14 cellular contexts compared by ENCODE assay signal in genomic region chr14:51020024-51020710, GRCh38.
A peak's percentile ranks its signal among the peaks of the same experiment; 100 is the strongest.
DNase-seq lines count a peak whose midpoint lies in the region; ATAC-seq and TF ChIP-seq lines count a peak whose summit lies in the region.
"Had no signal": no experiment of that assay in that cellular context is flagged by ENCODE, and none has a peak within 500 bp of the region (broad histone marks: within the 10 kb centered on the region; RNA-seq: fewer than 3 reads in every experiment).

No MANE protein-coding gene starts in this region.

- intact Hi-C loops in lower lobe of right lung (cut with DNase I) = no loop called here
- intact Hi-C loops in vagina (cut with DNase I) = no loop called here
- intact Hi-C loops in lower leg skin (cut with DNase I; ENCODE audit: low total_unique reads) = no loop called here

- H3K36me3 ChIP-seq in lower lobe of right lung (no peaks in the 10 kb centered on the region), vagina (no peaks in the 10 kb centered on the region)

- H3K27me3 Mint-ChIP-seq in nephron progenitor cell (ENCODE audit: low read depth, poor library complexity) = peaks cover 10% of the 10 kb centered on the region
- H3K27me3 Mint-ChIP-seq: B cell had no signal

- no peaks in the 10 kb centered on the region for H3K9me3 ChIP-seq in lower lobe of right lung
- no peaks in the 10 kb centered on the region for H3K9me3 ChIP-seq in vagina

- H3K4me1 ChIP-seq in lower lobe of right lung (peaks cover 5% of the 10 kb centered on the region), vagina (no peaks in the 10 kb centered on the region)

- no peak overlapping the region for H3K4me3 Mint-ChIP-seq in nephron progenitor cell
- H3K4me3 Mint-ChIP-seq: activated CD8-positive, alpha-beta T cell treated with anti-CD3 and anti-CD28 coated beads, Interleukin-2, amount 10 ng/mL, durations not matched to agents 7 days and 5 days; activated naive CD4-positive, alpha-beta T cell treated with anti-CD3 and anti-CD28 coated beads, Interleukin-2, amount 10 ng/mL, durations not matched to agents 7 days and 5 days; B cell; T-helper 17 cell had no signal

- H3K27me3 ChIP-seq in lower lobe of right lung (ENCODE audit: low read depth) (no peaks in the 10 kb centered on the region), vagina (no peaks in the 10 kb centered on the region)
- H3K27me3 ChIP-seq: hepatocyte had no signal

- H3K4me3 ChIP-seq in lower lobe of right lung (no peak overlapping the region), vagina (no peak overlapping the region), lower leg skin (ENCODE audit: low read depth, poor library complexity, severe bottlenecking) (no peak overlapping the region)
- H3K4me3 ChIP-seq: hepatocyte had no signal

- TF ChIP-seq CTCF in nephron progenitor cell (IDR thresholded peaks at IDR 0.05) (no peak), lower lobe of right lung (IDR thresholded peaks at IDR 0.05) (no peak), vagina (IDR thresholded peaks at IDR 0.05) (no peak), lower leg skin (IDR thresholded peaks at IDR 0.05) (no peak)

- no peak overlapping the region for H3K27ac ChIP-seq in lower lobe of right lung
- H3K27ac ChIP-seq in vagina = no peak overlapping the region
- H3K27ac ChIP-seq: hepatocyte had no signal

- peaks cover 12% of the 10 kb centered on the region for H3K9me3 Mint-ChIP-seq in nephron progenitor cell
- H3K9me3 Mint-ChIP-seq: activated naive CD4-positive, alpha-beta T cell treated with anti-CD3 and anti-CD28 coated beads, Interleukin-2, amount 10 ng/mL, durations not matched to agents 7 days and 5 days had no signal

- H3K27ac Mint-ChIP-seq in nephron progenitor cell = peak overlapping the region; percentile 47
- H3K27ac Mint-ChIP-seq: activated CD8-positive, alpha-beta T cell treated with anti-CD3 and anti-CD28 coated beads, Interleukin-2, amount 10 ng/mL, durations not matched to agents 7 days and 5 days; activated naive CD4-positive, alpha-beta T cell treated with anti-CD3 and anti-CD28 coated beads, Interleukin-2, amount 10 ng/mL, durations not matched to agents 7 days and 5 days; B cell; T-helper 17 cell had no signal

- H3K4me1 Mint-ChIP-seq in nephron progenitor cell = peaks cover 20% of the 10 kb centered on the region
- H3K4me1 Mint-ChIP-seq: activated naive CD4-positive, alpha-beta T cell treated with anti-CD3 and anti-CD28 coated beads, Interleukin-2, amount 10 ng/mL, durations not matched to agents 7 days and 5 days; B cell; T-helper 17 cell had no signal

- 82 to 86% methylated on average over 11 of the region's 11 CpGs for WGBS in lower leg skin, 2 donors

- no peak for ATAC-seq in lower lobe of right lung
- ATAC-seq: activated CD8-positive, alpha-beta T cell treated with anti-CD3 and anti-CD28 coated beads, Interleukin-2, amount 10 ng/mL, durations not matched to agents 7 days and 5 days; T-helper 17 cell had no signal

- DNase-seq in Ammon's horn (ENCODE audit: low spot score) (peak; percentile 62), HK-2 (ENCODE audit: unreplicated experiment) (peak; percentile 36), cerebellum (ENCODE audit: low spot score) (peak; percentile 87), nephron progenitor cell (peak; percentile 12), lower lobe of right lung (no peak), amniotic stem cell (lab: John Stamatoyannopoulos, UW) (no peak), vagina (ENCODE audit: extremely low spot score in 2 of 2) (no peak), lower leg skin (ENCODE audit: low spot score in 2 of 2) (no peak)
- DNase-seq: activated CD8-positive, alpha-beta T cell treated with anti-CD3 and anti-CD28 coated beads, Interleukin-2, amount 10 ng/mL, durations not matched to agents 7 days and 5 days; activated naive CD4-positive, alpha-beta T cell treated with anti-CD3 and anti-CD28 coated beads, Interleukin-2, amount 10 ng/mL, durations not matched to agents 7 days and 5 days; effector CD4-positive, alpha-beta T cell; T-helper 17 cell had no signal

- H3K36me3 Mint-ChIP-seq in nephron progenitor cell (ENCODE audit: low read depth) = no peaks in the 10 kb centered on the region
- H3K36me3 Mint-ChIP-seq: activated naive CD4-positive, alpha-beta T cell treated with anti-CD3 and anti-CD28 coated beads, Interleukin-2, amount 10 ng/mL, durations not matched to agents 7 days and 5 days had no signal

- no peak for TF ChIP-seq POLR2A in vagina (IDR thresholded peaks at IDR 0.05)
- no peak for TF ChIP-seq POLR2A in lower leg skin (IDR thresholded peaks at IDR 0.05)

Comparison
In these comparisons a context has a peak if more than half of its experiments do, and no peak if none do; other contexts are left out.
1. DNase-seq: peak in Ammon's horn (single experiment), HK-2 (single experiment), cerebellum (single experiment) and nephron progenitor cell (single experiment); none in lower lobe of right lung (single experiment), amniotic stem cell (single experiment), vagina (0 of 2) and lower leg skin (0 of 2).